Comparison of ENCODE assay signal across 33 cellular contexts in the genomic region with DNA sequence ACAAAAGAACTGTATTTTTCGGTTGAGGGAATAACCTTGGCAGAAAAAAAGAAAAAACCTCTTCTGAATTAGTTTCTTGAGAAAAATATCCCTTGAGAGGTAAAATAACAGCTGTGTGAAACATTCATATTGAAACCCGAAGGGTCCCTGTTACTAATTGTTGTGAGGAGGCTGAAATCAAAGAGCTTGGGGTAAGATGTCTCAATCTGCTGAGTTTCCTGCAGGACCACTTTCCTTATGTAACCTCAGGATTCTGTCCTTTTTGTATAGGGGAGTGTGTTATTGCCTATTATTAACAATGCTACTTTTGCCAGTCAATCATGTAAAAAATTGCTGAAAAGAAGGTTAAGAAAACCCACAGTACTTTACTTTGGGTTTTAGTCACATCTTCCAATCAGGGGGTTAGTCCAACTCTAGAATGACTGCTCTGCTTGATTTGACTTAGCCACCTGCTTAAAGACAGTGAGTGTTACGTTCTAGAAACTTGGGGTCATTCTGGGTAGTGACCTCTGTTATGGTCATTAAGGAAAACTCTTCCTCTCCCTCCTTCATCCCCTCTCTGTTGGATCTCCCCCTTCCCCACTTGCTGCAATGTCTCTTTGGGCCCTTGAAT.
DNase-seq lines count a peak whose midpoint lies in the region; ATAC-seq and TF ChIP-seq lines count a peak whose summit lies in the region.
"Had no signal": no experiment of that assay in that cellular context is flagged by ENCODE, and none has a peak within 500 bp of the region (broad histone marks: within the 10 kb centered on the region; RNA-seq: fewer than 3 reads in every experiment).

No MANE protein-coding gene starts in this region.

- H3K36me3 ChIP-seq in neural progenitor cell (no peaks in the 10 kb centered on the region), ascending aorta (no peaks in the 10 kb centered on the region)
- H3K36me3 ChIP-seq: brain microvascular endothelial cell, esophagus squamous epithelium, HAP-1, right lobe of liver, spleen, tibial artery, WERI-Rb-1 had no signal

- H3K4me3 ChIP-seq in neural progenitor cell (no peak overlapping the region), ascending aorta (no peak overlapping the region)
- H3K4me3 ChIP-seq: esophagus squamous epithelium, HAP-1, right lobe of liver, spleen, tibial artery had no signal

- H3K79me2 ChIP-seq in neural progenitor cell (ENCODE audit: low read depth), result no peaks in the 10 kb centered on the region

- ATAC-seq in GM18873 (IDR thresholded peaks at IDR 0.05; ENCODE audit: low FRiP score, unreplicated experiment) (peak; percentile 94), GM21619 (IDR thresholded peaks at IDR 0.05; ENCODE audit: unreplicated experiment) (peak; percentile 82), HG03354 (IDR thresholded peaks at IDR 0.05; ENCODE audit: poor library complexity, severe bottlenecking, unreplicated experiment) (peak; percentile 82)
- ATAC-seq: foreskin keratinocyte; naive thymus-derived CD4-positive, alpha-beta T cell; right lobe of liver had no signal

- H3K4me1 ChIP-seq in neural progenitor cell (no peaks in the 10 kb centered on the region), ascending aorta (no peaks in the 10 kb centered on the region)
- H3K4me1 ChIP-seq: esophagus squamous epithelium, foreskin keratinocyte, HAP-1, right lobe of liver, spleen, tibial artery had no signal

- peaks cover 2% of the 10 kb centered on the region for H3K9me3 Mint-ChIP-seq in neural progenitor cell
- H3K9me3 Mint-ChIP-seq: activated T-helper 2 cell treated with anti-CD3 and anti-CD28 coated beads, Interferon-gamma antibody, Interleukin-2, Interleukin-4, amounts not matched to agents 10 μg/mL and 5 μg/mL and 100 μg/mL, durations not matched to agents 14 hours and 24 hours and 36 hours had no signal

- no peaks in the 10 kb centered on the region for H3F3A ChIP-seq in neural progenitor cell (ENCODE audit: low read depth)

- H2AFZ ChIP-seq in neural progenitor cell (replicated peaks), result peak overlapping the region; percentile 5

- no peak overlapping the region for H3K27ac Mint-ChIP-seq in neural progenitor cell
- H3K27ac Mint-ChIP-seq: activated naive CD4-positive, alpha-beta T cell treated with anti-CD3 and anti-CD28 coated beads, Interleukin-2, amount 50 U/mL, for 24 hours; activated T-helper 2 cell treated with anti-CD3 and anti-CD28 coated beads, Interferon-gamma antibody, Interleukin-2, Interleukin-4, amounts not matched to agents 10 μg/mL and 5 μg/mL and 100 μg/mL, durations not matched to agents 14 hours and 24 hours and 36 hours; B cell; CD4-positive, alpha-beta memory T cell had no signal

- no peak overlapping the region for H3K4me3 Mint-ChIP-seq in neural progenitor cell
- H3K4me3 Mint-ChIP-seq: activated naive CD4-positive, alpha-beta T cell treated with anti-CD3 and anti-CD28 coated beads, Interleukin-2, amount 50 U/mL, for 24 hours; B cell; CD4-positive, alpha-beta memory T cell; naive thymus-derived CD4-positive, alpha-beta T cell had no signal

- intact Hi-C loops in ascending aorta (cut with DNase I), result no loop called here

- H3K36me3 Mint-ChIP-seq in neural progenitor cell, result no peaks in the 10 kb centered on the region
- H3K36me3 Mint-ChIP-seq: activated naive CD4-positive, alpha-beta T cell treated with anti-CD3 and anti-CD28 coated beads, Interleukin-2, amount 50 U/mL, for 24 hours; CD4-positive, alpha-beta memory T cell; naive thymus-derived CD4-positive, alpha-beta T cell had no signal

- TF ChIP-seq CTCF in neural progenitor cell (IDR thresholded peaks at IDR 0.05) (no peak), ascending aorta (IDR thresholded peaks at IDR 0.05) (no peak)

- no peaks in the 10 kb centered on the region for H3K9me3 ChIP-seq in neural progenitor cell (ENCODE audit: low read depth)
- no peaks in the 10 kb centered on the region for H3K9me3 ChIP-seq in ascending aorta
- H3K9me3 ChIP-seq: esophagus squamous epithelium, HAP-1, right lobe of liver, tibial artery had no signal

- no peak overlapping the region for H3K4me2 ChIP-seq in neural progenitor cell

- H3K27me3 ChIP-seq in neural progenitor cell, result no peaks in the 10 kb centered on the region
- no peaks in the 10 kb centered on the region for H3K27me3 ChIP-seq in ascending aorta
- H3K27me3 ChIP-seq: brain microvascular endothelial cell, foreskin keratinocyte, right lobe of liver, spleen, tibial artery had no signal

- H3K27ac ChIP-seq in neural progenitor cell, result no peak overlapping the region
- H3K27ac ChIP-seq in ascending aorta, result no peak overlapping the region
- H3K27ac ChIP-seq: brain microvascular endothelial cell, esophagus squamous epithelium, foreskin keratinocyte, right lobe of liver, RWPE1, spleen, tibial artery, WERI-Rb-1 had no signal

- no peaks in the 10 kb centered on the region for H4K20me1 ChIP-seq in neural progenitor cell (ENCODE audit: low read depth)

- no peak overlapping the region for H3K9ac ChIP-seq in neural progenitor cell

- no peaks in the 10 kb centered on the region for H3K27me3 Mint-ChIP-seq in neural progenitor cell (ENCODE audit: insufficient read depth, low read depth)

- DNase-seq in neural progenitor cell (ENCODE audit: low spot score) (no peak), ascending aorta (ENCODE audit: low spot score in 2 of 2) (no peak), islet precursor cell (no peak)
- DNase-seq in stimulated activated CD4-positive, alpha-beta T cell treated with anti-CD3 and anti-CD28 coated beads, Interleukin-4, amount 100 ng/mL, for 1 hour, result no peak
- DNase-seq: ACHN; activated CD4-positive, alpha-beta T cell treated with anti-CD3 and anti-CD28 coated beads for 48 hours; activated CD8-positive, alpha-beta memory T cell treated with anti-CD3 and anti-CD28 coated beads for 24 hours; activated T-cell treated with anti-CD3 and anti-CD28 coated beads for 4 hours; amniotic stem cell; brain microvascular endothelial cell; CD4-positive, alpha-beta memory T cell; cerebellar nuclear complex; dermis blood vessel endothelial cell; esophagus squamous epithelium; foreskin keratinocyte; head of caudate nucleus; kidney; naive thymus-derived CD4-positive, alpha-beta T cell; NCI-H1048; NCI-H1694 treated with DMSO at 0.1 percent for 48 hours; NCI-H2171; right lobe of liver; spleen; tibial artery; WERI-Rb-1 had no signal

- H3K4me1 Mint-ChIP-seq in neural progenitor cell, result no peaks in the 10 kb centered on the region
- H3K4me1 Mint-ChIP-seq: activated naive CD4-positive, alpha-beta T cell treated with anti-CD3 and anti-CD28 coated beads, Interleukin-2, amount 50 U/mL, for 24 hours; B cell; CD4-positive, alpha-beta memory T cell; naive thymus-derived CD4-positive, alpha-beta T cell had no signal
